20 cellular contexts compared by ENCODE assay signal in genomic region chr17:83115832-83116231, GRCh38.
"Had no signal": no experiment of that assay in that cellular context is flagged by ENCODE, and none has a peak within 500 bp of the region (broad histone marks: within the 10 kb centered on the region; RNA-seq: fewer than 3 reads in every experiment).

No MANE protein-coding gene starts in this region.

- H3K27ac ChIP-seq: epithelial cell of prostate, esophagus squamous epithelium, gastroesophageal sphincter, left lung, lower lobe of right lung, neural progenitor cell, stomach, thoracic aorta had no signal

- FAIRE-seq: keratinocyte, small intestine had no signal

- DNase-seq: effector memory CD8-positive, alpha-beta T cell; esophagus squamous epithelium; foreskin fibroblast; glutamatergic neuron; immature natural killer cell; natural killer cell; occipital lobe; small intestine; stimulated activated CD4-positive, alpha-beta T cell treated with anti-CD3 and anti-CD28 coated beads, Interleukin-12 subunit alpha, Interleukin-12 subunit beta, amount 100 ng/mL, for 4 hours; stimulated activated naive CD4-positive, alpha-beta T cell; stomach; substantia nigra; trophoblast cell had no signal

- H3K4me3 ChIP-seq: esophagus squamous epithelium, gastroesophageal sphincter, left lung, lower lobe of right lung, neural progenitor cell, stomach, thoracic aorta had no signal

- ATAC-seq: effector memory CD8-positive, alpha-beta T cell; gastroesophageal sphincter; left lung; lower lobe of right lung; natural killer cell had no signal

- H2AFZ ChIP-seq: neural progenitor cell had no signal

- H3K36me3 ChIP-seq: esophagus squamous epithelium, gastroesophageal sphincter, left lung, lower lobe of right lung, neural progenitor cell, stomach, thoracic aorta had no signal

- H3K9me3 ChIP-seq: esophagus squamous epithelium, gastroesophageal sphincter, left lung, lower lobe of right lung, stomach, thoracic aorta had no signal

- H3K4me2 ChIP-seq: neural progenitor cell had no signal

- H3K9ac ChIP-seq: neural progenitor cell had no signal
